Comparison of ENCODE assay signal across 18 cellular contexts in the genomic region with DNA sequence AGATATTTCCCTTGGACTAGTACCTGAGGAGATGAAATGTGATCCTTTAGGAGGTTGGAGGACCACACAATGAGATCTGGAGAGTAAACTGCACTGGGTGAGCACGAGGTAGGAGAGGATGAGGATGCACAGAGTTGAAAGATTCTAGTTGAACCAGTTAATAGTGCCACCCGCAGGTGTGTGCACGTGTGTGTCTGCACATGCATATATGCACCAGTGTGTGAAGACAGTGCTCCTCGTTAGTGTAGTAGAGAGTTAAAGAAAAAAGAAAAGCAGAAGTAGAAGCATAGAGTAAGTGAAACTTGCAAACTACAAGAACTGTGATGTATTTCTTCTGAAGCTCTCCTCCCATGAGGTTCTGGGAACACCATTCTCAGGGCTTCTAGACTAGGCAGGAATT. TPM values are rescaled to one million over a fixed set of nuclear protein-coding genes. Genes with fewer than 3 reads are reported as not detected.
DNase-seq lines count a peak whose midpoint lies in the region; ATAC-seq and TF ChIP-seq lines count a peak whose summit lies in the region.
"Had no signal": no experiment of that assay in that cellular context is flagged by ENCODE, and none has a peak within 500 bp of the region (broad histone marks: within the 10 kb centered on the region; RNA-seq: fewer than 3 reads in every experiment).

No MANE protein-coding gene starts in this region.

- no peak overlapping the region for H3K9ac ChIP-seq in DND-41 (ENCODE audit: low read depth, low read length)
- H3K9ac ChIP-seq: GM23248 had no signal

- peaks cover 3% of the 10 kb centered on the region; the same call in 1 of the 2 replicates for H4K20me1 ChIP-seq in DND-41 (ENCODE audit: insufficient read depth, low read length)

- no peak overlapping the region for H3K4me2 ChIP-seq in DND-41 (ENCODE audit: insufficient read depth, low read length)

- H2AFZ ChIP-seq in DND-41 (ENCODE audit: low read depth, low read length): no peak overlapping the region
- H2AFZ ChIP-seq: GM23248 had no signal

- H3K9me3 Mint-ChIP-seq in activated B cell treated with CpG ODN at 0.5 μM for 24 hours: peaks cover 4% of the 10 kb centered on the region
- H3K9me3 Mint-ChIP-seq in stimulated activated naive CD8-positive, alpha-beta T cell treated with anti-CD3 and anti-CD28 coated beads, Interleukin-15, amount 100 ng/mL, for 72 hours: peaks cover 13 to 16% of the 10 kb centered on the region in 2 donors

- peaks cover 3% of the 10 kb centered on the region for H3K27me3 Mint-ChIP-seq in activated B cell treated with CpG ODN at 0.5 μM for 24 hours
- H3K27me3 Mint-ChIP-seq in stimulated activated naive CD8-positive, alpha-beta T cell treated with anti-CD3 and anti-CD28 coated beads, Interleukin-15, amount 100 ng/mL, for 72 hours: peaks cover 24% of the 10 kb centered on the region

- H3K36me3 ChIP-seq in DND-41 (ENCODE audit: insufficient read depth, low read length) (0 out of 2 replicates have a peak, but pooled peaks cover 4% of the 10 kb centered on the region), left ventricle myocardium inferior (no peaks in the 10 kb centered on the region)
- H3K36me3 ChIP-seq: spleen had no signal

- no peak; the same call in 2 of the 3 replicates for ATAC-seq in DND-41 (ENCODE audit: insufficient read depth, low read depth)
- peak; percentile 86 for ATAC-seq in GM19351 (IDR thresholded peaks at IDR 0.05; ENCODE audit: unreplicated experiment)
- ATAC-seq in HG03342 (IDR thresholded peaks at IDR 0.05; ENCODE audit: unreplicated experiment): peak; percentile 58
- ATAC-seq in activated B cell treated with CpG ODN at 0.5 μM for 24 hours (ENCODE audit: low read depth): peak; percentile 56
- no peak for ATAC-seq in esophagus mucosa
- no peak for ATAC-seq in stimulated activated naive CD8-positive, alpha-beta T cell treated with anti-CD3 and anti-CD28 coated beads, Interleukin-15, amount 100 ng/mL, for 72 hours
- ATAC-seq: SK-N-SH treated with all-trans-retinoic acid at 6 μM for 48 hours, WTC11 had no signal

- TF ChIP-seq CTCF in DND-41 (IDR thresholded peaks at IDR 0.05; ENCODE audit: borderline replicate concordance, extremely low read depth, low read length, poor library complexity, severe bottlenecking) (peak; percentile 4), activated B cell treated with CpG ODN at 0.5 μM for 24 hours (IDR thresholded peaks at IDR 0.05) (no peak), left ventricle myocardium inferior (IDR thresholded peaks at IDR 0.05; ENCODE audit: borderline replicate concordance) (no peak)

- CTCF ChIA-PET in activated B cell treated with CpG ODN at 0.5 μM for 24 hours (lab: Charles Lee): no interaction called here

- POLR2A ChIA-PET in activated B cell treated with CpG ODN at 0.5 μM for 24 hours (lab: Charles Lee): interaction anchor here (1.7 kb wide), 1 partner anchor 7 kb away, joined by 9 read pairs; no protein-coding TSS in a partner anchor

- H3K4me1 ChIP-seq in DND-41 (ENCODE audit: insufficient read depth, low read length) (peaks cover under 1% of the 10 kb centered on the region; the same call in 1 of the 2 replicates), left ventricle myocardium inferior (no peaks in the 10 kb centered on the region)
- H3K4me1 ChIP-seq: Caco-2 had no signal

- H3K27ac ChIP-seq in DND-41 (ENCODE audit: low read length): no peak overlapping the region
- no peak overlapping the region for H3K27ac ChIP-seq in left ventricle myocardium inferior (replicated peaks)
- H3K27ac ChIP-seq: GM23248, spleen had no signal

- H3K27me3 ChIP-seq in DND-41 (ENCODE audit: insufficient read depth, low read length, poor library complexity) (no peaks in the 10 kb centered on the region), left ventricle myocardium inferior (ENCODE audit: low read depth) (peaks cover 15% of the 10 kb centered on the region)
- H3K27me3 ChIP-seq: spleen had no signal

- H3K9me3 ChIP-seq in DND-41 (ENCODE audit: insufficient read depth, low read length, severe bottlenecking) (no peaks in the 10 kb centered on the region), left ventricle myocardium inferior (replicated peaks) (no peaks in the 10 kb centered on the region)
- H3K9me3 ChIP-seq: Caco-2, spleen had no signal

- peaks cover 11% of the 10 kb centered on the region for H3K4me1 Mint-ChIP-seq in activated B cell treated with CpG ODN at 0.5 μM for 24 hours
- no peaks in the 10 kb centered on the region for H3K4me1 Mint-ChIP-seq in stimulated activated naive CD8-positive, alpha-beta T cell treated with anti-CD3 and anti-CD28 coated beads, Interleukin-15, amount 100 ng/mL, for 72 hours
- H3K4me1 Mint-ChIP-seq: activated naive CD8-positive, alpha-beta T cell treated with anti-CD3 and anti-CD28 coated beads, Interleukin-2, amount 10 ng/mL, durations not matched to agents 7 days and 5 days had no signal

- H3K27ac Mint-ChIP-seq in activated B cell treated with CpG ODN at 0.5 μM for 24 hours: no peak overlapping the region
- no peak overlapping the region for H3K27ac Mint-ChIP-seq in stimulated activated naive CD8-positive, alpha-beta T cell treated with anti-CD3 and anti-CD28 coated beads, Interleukin-15, amount 100 ng/mL, for 72 hours
- H3K27ac Mint-ChIP-seq: activated naive CD8-positive, alpha-beta T cell treated with anti-CD3 and anti-CD28 coated beads, Interleukin-2, amount 10 ng/mL, durations not matched to agents 7 days and 5 days; WTC11 had no signal

- H3K79me2 ChIP-seq in DND-41 (ENCODE audit: insufficient read depth, low read length): no peaks in the 10 kb centered on the region

- H3K4me3 ChIP-seq in DND-41 (ENCODE audit: low read depth in 1 of 2, low read length in 2 of 2) (no peak overlapping the region), left ventricle myocardium inferior (no peak overlapping the region)
- H3K4me3 ChIP-seq: GM23248, spleen had no signal

- H3K36me3 Mint-ChIP-seq in activated B cell treated with CpG ODN at 0.5 μM for 24 hours (ENCODE audit: low read depth): no peaks in the 10 kb centered on the region
- H3K36me3 Mint-ChIP-seq: activated naive CD8-positive, alpha-beta T cell treated with anti-CD3 and anti-CD28 coated beads, Interleukin-2, amount 10 ng/mL, durations not matched to agents 7 days and 5 days had no signal

- H3K4me3 Mint-ChIP-seq in activated B cell treated with CpG ODN at 0.5 μM for 24 hours: no peak overlapping the region
- H3K4me3 Mint-ChIP-seq in stimulated activated naive CD8-positive, alpha-beta T cell treated with anti-CD3 and anti-CD28 coated beads, Interleukin-15, amount 100 ng/mL, for 72 hours: no peak overlapping the region
- H3K4me3 Mint-ChIP-seq: activated naive CD8-positive, alpha-beta T cell treated with anti-CD3 and anti-CD28 coated beads, Interleukin-2, amount 10 ng/mL, durations not matched to agents 7 days and 5 days; WTC11 had no signal

- DNase-seq in DND-41 (no peak), activated B cell treated with CpG ODN at 0.5 μM for 24 hours (no peak), midbrain (lab: John Stamatoyannopoulos, UW) (no peak), left ventricle myocardium inferior (no peak)
- no peak for DNase-seq in stimulated activated naive CD8-positive, alpha-beta T cell treated with anti-CD3 and anti-CD28 coated beads, Interleukin-15, amount 100 ng/mL, for 72 hours
- DNase-seq: ACHN; activated CD8-positive, alpha-beta memory T cell treated with anti-CD3 and anti-CD28 coated beads, Interleukin-2, amount 50 U/mL, for 4 hours; activated naive CD8-positive, alpha-beta T cell treated with anti-CD3 and anti-CD28 coated beads, Interleukin-2, amount 10 ng/mL, durations not matched to agents 7 days and 5 days; Caco-2; GM23248; posterior cingulate gyrus; spleen; substantia nigra had no signal

- intact Hi-C loops in activated B cell treated with CpG ODN at 0.5 μM for 24 hours (cut with micrococcal nuclease): no loop called here
- intact Hi-C loops in left ventricle myocardium inferior (cut with micrococcal nuclease): no loop called here

RNA-seq across cellular contexts. Expression of a gene that starts 8.4 kb away (rescaled TPM):
- total RNA-seq in activated B cell treated with CpG ODN at 0.5 μM for 24 hours (1.5 and 2.6 TPM in 2 replicates), esophagus mucosa (0.32 TPM), left ventricle myocardium inferior (0.82 TPM)

Comparison
In these comparisons a context has a peak if more than half of its experiments do, and no peak if none do; other contexts are left out.
1. ATAC-seq: peak in GM19351 (single experiment), HG03342 (single experiment) and activated B cell treated with CpG ODN at 0.5 μM for 24 hours (single experiment); none in DND-41 (single experiment), esophagus mucosa (single experiment) and stimulated activated naive CD8-positive, alpha-beta T cell treated with anti-CD3 and anti-CD28 coated beads, Interleukin-15, amount 100 ng/mL, for 72 hours (single experiment).